ENCODE assay signal across 17 cellular contexts in the genomic region with DNA sequence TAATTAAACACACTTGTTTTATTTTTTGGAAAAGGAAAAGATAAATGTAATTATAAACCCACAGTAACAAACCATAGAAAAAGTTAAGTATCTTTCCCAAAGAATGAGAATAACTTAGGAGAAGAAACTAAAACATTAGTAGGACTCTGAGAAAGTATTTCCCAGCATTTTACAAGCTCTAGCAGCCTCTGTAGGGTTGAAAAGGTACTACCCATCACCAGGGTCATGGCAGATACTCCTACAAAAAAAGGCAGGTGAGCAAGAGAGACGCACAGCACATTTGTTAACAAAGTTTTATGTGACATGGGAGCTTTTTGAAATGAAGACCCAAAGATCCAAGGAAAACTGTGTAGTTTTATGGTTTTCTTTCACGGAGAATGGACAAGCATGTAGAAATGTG.
DNase-seq lines count a peak whose midpoint lies in the region; ATAC-seq and TF ChIP-seq lines count a peak whose summit lies in the region.
"Had no signal": no experiment of that assay in that cellular context is flagged by ENCODE, and none has a peak within 500 bp of the region (broad histone marks: within the 10 kb centered on the region; RNA-seq: fewer than 3 reads in every experiment).

No MANE protein-coding gene starts in this region.

- DNase-seq in NCI-H82 (lab: John Stamatoyannopoulos, UW) (peak; percentile 20), NCI-H82 treated with DMSO at 0.1 percent for 48 hours (lab: John Stamatoyannopoulos, UW; ENCODE audit: unreplicated experiment) (no peak), NCI-H69 (lab: John Stamatoyannopoulos, UW) (peak; percentile 17), cerebellar cortex (ENCODE audit: low spot score) (peak; percentile 52), retinal pigment epithelial cell (ENCODE audit: low read depth) (no peak), GM19240 (ENCODE audit: insufficient read length, low spot score) (no peak), Right ventricle myocardium superior (no peak)
- DNase-seq: activated CD4-positive, alpha-beta T cell treated with anti-CD3 and anti-CD28 coated beads, Interleukin-2, amount 10 ng/mL, durations not matched to agents 24 days and 14 days; activated naive CD8-positive, alpha-beta T cell treated with anti-CD3 and anti-CD28 coated beads, Interleukin-2, amount 50 U/mL, for 24 hours; activated T-cell treated with anti-CD3 and anti-CD28 coated beads, Interleukin-2, amount 50 U/mL, for 4 hours; dermis blood vessel endothelial cell; DMS79; mucosa of descending colon; NCI-H2171; psoas muscle; stimulated activated CD4-positive, alpha-beta T cell treated with anti-CD3 and anti-CD28 coated beads, Interleukin-1b, Interleukin-23, amount 100 ng/mL, for 48 hours had no signal

- no peak overlapping the region for H3K4me3 ChIP-seq in retinal pigment epithelial cell (ENCODE audit: low read length)
- H3K4me3 ChIP-seq: mucosa of descending colon, psoas muscle had no signal

- TF ChIP-seq CTCF in retinal pigment epithelial cell (conservative IDR thresholded peaks at IDR 0.05; ENCODE audit: low read depth, low read length) = peak; percentile 23

- intact Hi-C loops in Right ventricle myocardium superior (cut with DNase I) = no loop called here

- ATAC-seq in Right ventricle myocardium superior (ENCODE audit: poor library complexity) (no peak), GM19328 (IDR thresholded peaks at IDR 0.05; ENCODE audit: unreplicated experiment) (no peak)
- ATAC-seq: activated naive CD8-positive, alpha-beta T cell treated with anti-CD3 and anti-CD28 coated beads, Interleukin-2, amount 50 U/mL, for 24 hours; activated T-cell treated with anti-CD3 and anti-CD28 coated beads, Interleukin-2, amount 50 U/mL, for 4 hours; mucosa of descending colon; psoas muscle had no signal

Comparison
In these comparisons a context has a peak if more than half of its experiments do, and no peak if none do; other contexts are left out.
1. DNase-seq: peak in NCI-H82 (single experiment), NCI-H69 (single experiment) and cerebellar cortex (single experiment); none in NCI-H82 treated with DMSO at 0.1 percent for 48 hours (single experiment), retinal pigment epithelial cell (single experiment), GM19240 (single experiment) and Right ventricle myocardium superior (single experiment).